Comparison of ENCODE assay signal across 2 cellular contexts in genomic region chr5:123601610-123602009, GRCh38.
TF ChIP-seq lines count a peak whose summit lies in the region.

No MANE protein-coding gene starts in this region.

TF ChIP-seq in HEK293, 187 proteins besides CTCF, POLR2A, EP300 and RAD21 (continued from another document):
- TF ChIP-seq ZNF501 (tag by site-specific recombination; IDR thresholded peaks at IDR 0.05) (no peak), ZXDB (tag by site-specific recombination; IDR thresholded peaks at IDR 0.05) (no peak), SCRT1 (tag by site-specific recombination; IDR thresholded peaks at IDR 0.05; ENCODE audit: borderline replicate concordance) (0 out of 2 replicates have a peak, but pooled peaks have one; percentile 59), ZNF639 (tag by site-specific recombination; IDR thresholded peaks at IDR 0.05) (no peak), ZNF768 (tag by site-specific recombination; IDR thresholded peaks at IDR 0.05) (no peak), MYNN (tag by site-specific recombination; IDR thresholded peaks at IDR 0.05; ENCODE audit: borderline replicate concordance) (no peak), ZBTB44 (tag by site-specific recombination; IDR thresholded peaks at IDR 0.05) (no peak), YY2 (tag by site-specific recombination; IDR thresholded peaks at IDR 0.05) (no peak), SCRT2 (tag by site-specific recombination; IDR thresholded peaks at IDR 0.05) (peak; percentile 74), ZNF747 (tag by site-specific recombination; IDR thresholded peaks at IDR 0.05) (no peak), ZBTB49 (tag by site-specific recombination; IDR thresholded peaks at IDR 0.05; ENCODE audit: low read depth) (no peak)
TF ChIP-seq in HEK293: peak in this region for 2.

TF ChIP-seq in GM23338, 12 proteins besides CTCF, POLR2A, EP300 and RAD21 (continued from another document):
- no peak for TF ChIP-seq REST (IDR thresholded peaks at IDR 0.05; ENCODE audit: unreplicated experiment)
- no peak for TF ChIP-seq JUNB (IDR thresholded peaks at IDR 0.05; ENCODE audit: unreplicated experiment)
- TF ChIP-seq EZH2phosphoT487 (IDR thresholded peaks at IDR 0.05; ENCODE audit: unreplicated experiment), result no peak
- TF ChIP-seq, protein P1, sequence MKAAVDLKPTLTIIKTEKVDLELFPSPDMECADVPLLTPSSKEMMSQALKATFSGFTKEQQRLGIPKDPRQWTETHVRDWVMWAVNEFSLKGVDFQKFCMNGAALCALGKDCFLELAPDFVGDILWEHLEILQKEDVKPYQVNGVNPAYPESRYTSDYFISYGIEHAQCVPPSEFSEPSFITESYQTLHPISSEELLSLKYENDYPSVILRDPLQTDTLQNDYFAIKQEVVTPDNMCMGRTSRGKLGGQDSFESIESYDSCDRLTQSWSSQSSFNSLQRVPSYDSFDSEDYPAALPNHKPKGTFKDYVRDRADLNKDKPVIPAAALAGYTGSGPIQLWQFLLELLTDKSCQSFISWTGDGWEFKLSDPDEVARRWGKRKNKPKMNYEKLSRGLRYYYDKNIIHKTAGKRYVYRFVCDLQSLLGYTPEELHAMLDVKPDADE (IDR thresholded peaks at IDR 0.05), result no peak
- TF ChIP-seq EZH2 (IDR thresholded peaks at IDR 0.05; ENCODE audit: low read depth, unreplicated experiment), result no peak
- no peak for TF ChIP-seq POLR2AphosphoS5 (IDR thresholded peaks at IDR 0.05; ENCODE audit: low read depth)
- TF ChIP-seq CREB1 (CRISPR knock-in tag; IDR thresholded peaks at IDR 0.05; ENCODE audit: low read depth), result no peak
- no peak for TF ChIP-seq STAT1 (IDR thresholded peaks at IDR 0.05; ENCODE audit: unreplicated experiment)
- TF ChIP-seq, protein P2, sequence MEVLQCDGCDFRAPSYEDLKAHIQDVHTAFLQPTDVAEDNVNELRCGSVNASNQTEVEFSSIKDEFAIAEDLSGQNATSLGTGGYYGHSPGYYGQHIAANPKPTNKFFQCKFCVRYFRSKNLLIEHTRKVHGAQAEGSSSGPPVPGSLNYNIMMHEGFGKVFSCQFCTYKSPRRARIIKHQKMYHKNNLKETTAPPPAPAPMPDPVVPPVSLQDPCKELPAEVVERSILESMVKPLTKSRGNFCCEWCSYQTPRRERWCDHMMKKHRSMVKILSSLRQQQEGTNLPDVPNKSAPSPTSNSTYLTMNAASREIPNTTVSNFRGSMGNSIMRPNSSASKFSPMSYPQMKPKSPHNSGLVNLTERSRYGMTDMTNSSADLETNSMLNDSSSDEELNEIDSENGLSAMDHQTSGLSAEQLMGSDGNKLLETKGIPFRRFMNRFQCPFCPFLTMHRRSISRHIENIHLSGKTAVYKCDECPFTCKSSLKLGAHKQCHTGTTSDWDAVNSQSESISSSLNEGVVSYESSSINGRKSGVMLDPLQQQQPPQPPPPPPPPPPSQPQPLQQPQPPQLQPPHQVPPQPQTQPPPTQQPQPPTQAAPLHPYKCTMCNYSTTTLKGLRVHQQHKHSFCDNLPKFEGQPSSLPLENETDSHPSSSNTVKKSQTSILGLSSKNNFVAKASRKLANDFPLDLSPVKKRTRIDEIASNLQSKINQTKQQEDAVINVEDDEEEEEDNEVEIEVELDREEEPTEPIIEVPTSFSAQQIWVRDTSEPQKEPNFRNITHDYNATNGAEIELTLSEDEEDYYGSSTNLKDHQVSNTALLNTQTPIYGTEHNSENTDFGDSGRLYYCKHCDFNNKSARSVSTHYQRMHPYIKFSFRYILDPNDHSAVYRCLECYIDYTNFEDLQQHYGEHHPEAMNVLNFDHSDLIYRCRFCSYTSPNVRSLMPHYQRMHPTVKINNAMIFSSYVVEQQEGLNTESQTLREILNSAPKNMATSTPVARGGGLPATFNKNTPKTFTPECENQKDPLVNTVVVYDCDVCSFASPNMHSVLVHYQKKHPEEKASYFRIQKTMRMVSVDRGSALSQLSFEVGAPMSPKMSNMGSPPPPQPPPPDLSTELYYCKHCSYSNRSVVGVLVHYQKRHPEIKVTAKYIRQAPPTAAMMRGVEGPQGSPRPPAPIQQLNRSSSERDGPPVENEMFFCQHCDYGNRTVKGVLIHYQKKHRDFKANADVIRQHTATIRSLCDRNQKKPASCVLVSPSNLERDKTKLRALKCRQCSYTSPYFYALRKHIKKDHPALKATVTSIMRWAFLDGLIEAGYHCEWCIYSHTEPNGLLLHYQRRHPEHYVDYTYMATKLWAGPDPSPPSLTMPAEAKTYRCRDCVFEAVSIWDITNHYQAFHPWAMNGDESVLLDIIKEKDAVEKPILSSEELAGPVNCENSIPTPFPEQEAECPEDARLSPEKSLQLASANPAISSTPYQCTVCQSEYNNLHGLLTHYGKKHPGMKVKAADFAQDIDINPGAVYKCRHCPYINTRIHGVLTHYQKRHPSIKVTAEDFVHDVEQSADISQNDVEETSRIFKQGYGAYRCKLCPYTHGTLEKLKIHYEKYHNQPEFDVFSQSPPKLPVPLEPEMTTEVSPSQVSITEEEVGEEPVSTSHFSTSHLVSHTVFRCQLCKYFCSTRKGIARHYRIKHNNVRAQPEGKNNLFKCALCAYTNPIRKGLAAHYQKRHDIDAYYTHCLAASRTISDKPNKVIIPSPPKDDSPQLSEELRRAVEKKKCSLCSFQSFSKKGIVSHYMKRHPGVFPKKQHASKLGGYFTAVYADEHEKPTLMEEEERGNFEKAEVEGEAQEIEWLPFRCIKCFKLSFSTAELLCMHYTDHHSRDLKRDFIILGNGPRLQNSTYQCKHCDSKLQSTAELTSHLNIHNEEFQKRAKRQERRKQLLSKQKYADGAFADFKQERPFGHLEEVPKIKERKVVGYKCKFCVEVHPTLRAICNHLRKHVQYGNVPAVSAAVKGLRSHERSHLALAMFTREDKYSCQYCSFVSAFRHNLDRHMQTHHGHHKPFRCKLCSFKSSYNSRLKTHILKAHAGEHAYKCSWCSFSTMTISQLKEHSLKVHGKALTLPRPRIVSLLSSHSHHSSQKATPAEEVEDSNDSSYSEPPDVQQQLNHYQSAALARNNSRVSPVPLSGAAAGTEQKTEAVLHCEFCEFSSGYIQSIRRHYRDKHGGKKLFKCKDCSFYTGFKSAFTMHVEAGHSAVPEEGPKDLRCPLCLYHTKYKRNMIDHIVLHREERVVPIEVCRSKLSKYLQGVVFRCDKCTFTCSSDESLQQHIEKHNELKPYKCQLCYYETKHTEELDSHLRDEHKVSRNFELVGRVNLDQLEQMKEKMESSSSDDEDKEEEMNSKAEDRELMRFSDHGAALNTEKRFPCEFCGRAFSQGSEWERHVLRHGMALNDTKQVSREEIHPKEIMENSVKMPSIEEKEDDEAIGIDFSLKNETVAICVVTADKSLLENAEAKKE (CRISPR knock-in tag; IDR thresholded peaks at IDR 0.05), result no peak
- TF ChIP-seq ZNF331 (CRISPR knock-in tag; IDR thresholded peaks at IDR 0.05; ENCODE audit: low read depth), result no peak
- TF ChIP-seq ZNF114 (CRISPR knock-in tag; IDR thresholded peaks at IDR 0.05), result no peak
